In the genomic region with DNA sequence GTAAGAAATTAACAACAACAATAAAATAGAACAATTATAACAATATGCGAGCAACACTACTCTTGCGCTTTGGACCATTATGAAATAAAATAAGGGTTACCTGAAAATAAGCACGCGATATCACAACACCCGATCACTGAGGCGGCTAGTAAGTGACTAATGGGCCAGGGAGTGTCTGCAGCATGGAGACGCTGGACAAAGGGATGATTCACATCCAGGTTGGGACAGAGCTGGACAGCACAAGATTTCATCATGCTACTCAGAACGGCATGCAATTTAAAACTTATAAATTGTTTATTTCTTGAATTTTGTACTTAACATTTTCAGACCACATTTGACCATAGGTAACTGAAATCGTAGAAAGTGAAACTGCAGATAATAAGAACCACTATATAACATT, we compare ENCODE assay signal across 1 cellular context.
A peak's percentile ranks its signal among the peaks of the same experiment; 100 is the strongest.
TF ChIP-seq lines count a peak whose summit lies in the region.

No MANE protein-coding gene starts in this region.

TF ChIP-seq in K562, 482 proteins besides CTCF, POLR2A, EP300 and RAD21 (continued from another document):
- no peak for TF ChIP-seq RBM34 (IDR thresholded peaks at IDR 0.05; ENCODE audit: borderline replicate concordance, insufficient read depth, low read length)
- TF ChIP-seq EZH2 (IDR thresholded peaks at IDR 0.05; ENCODE audit: borderline replicate concordance, low read depth, low read length) = no peak
- TF ChIP-seq, protein P1, sequence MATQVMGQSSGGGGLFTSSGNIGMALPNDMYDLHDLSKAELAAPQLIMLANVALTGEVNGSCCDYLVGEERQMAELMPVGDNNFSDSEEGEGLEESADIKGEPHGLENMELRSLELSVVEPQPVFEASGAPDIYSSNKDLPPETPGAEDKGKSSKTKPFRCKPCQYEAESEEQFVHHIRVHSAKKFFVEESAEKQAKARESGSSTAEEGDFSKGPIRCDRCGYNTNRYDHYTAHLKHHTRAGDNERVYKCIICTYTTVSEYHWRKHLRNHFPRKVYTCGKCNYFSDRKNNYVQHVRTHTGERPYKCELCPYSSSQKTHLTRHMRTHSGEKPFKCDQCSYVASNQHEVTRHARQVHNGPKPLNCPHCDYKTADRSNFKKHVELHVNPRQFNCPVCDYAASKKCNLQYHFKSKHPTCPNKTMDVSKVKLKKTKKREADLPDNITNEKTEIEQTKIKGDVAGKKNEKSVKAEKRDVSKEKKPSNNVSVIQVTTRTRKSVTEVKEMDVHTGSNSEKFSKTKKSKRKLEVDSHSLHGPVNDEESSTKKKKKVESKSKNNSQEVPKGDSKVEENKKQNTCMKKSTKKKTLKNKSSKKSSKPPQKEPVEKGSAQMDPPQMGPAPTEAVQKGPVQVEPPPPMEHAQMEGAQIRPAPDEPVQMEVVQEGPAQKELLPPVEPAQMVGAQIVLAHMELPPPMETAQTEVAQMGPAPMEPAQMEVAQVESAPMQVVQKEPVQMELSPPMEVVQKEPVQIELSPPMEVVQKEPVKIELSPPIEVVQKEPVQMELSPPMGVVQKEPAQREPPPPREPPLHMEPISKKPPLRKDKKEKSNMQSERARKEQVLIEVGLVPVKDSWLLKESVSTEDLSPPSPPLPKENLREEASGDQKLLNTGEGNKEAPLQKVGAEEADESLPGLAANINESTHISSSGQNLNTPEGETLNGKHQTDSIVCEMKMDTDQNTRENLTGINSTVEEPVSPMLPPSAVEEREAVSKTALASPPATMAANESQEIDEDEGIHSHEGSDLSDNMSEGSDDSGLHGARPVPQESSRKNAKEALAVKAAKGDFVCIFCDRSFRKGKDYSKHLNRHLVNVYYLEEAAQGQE (CRISPR knock-in tag; IDR thresholded peaks at IDR 0.05; ENCODE audit: low read depth) = no peak
- TF ChIP-seq FOSL1 (tag; conservative IDR thresholded peaks at IDR 0.05) = peak; percentile 57
- TF ChIP-seq RAD51 (IDR thresholded peaks at IDR 0.05; ENCODE audit: borderline replicate concordance, low read depth) = no peak
- TF ChIP-seq, protein P2, sequence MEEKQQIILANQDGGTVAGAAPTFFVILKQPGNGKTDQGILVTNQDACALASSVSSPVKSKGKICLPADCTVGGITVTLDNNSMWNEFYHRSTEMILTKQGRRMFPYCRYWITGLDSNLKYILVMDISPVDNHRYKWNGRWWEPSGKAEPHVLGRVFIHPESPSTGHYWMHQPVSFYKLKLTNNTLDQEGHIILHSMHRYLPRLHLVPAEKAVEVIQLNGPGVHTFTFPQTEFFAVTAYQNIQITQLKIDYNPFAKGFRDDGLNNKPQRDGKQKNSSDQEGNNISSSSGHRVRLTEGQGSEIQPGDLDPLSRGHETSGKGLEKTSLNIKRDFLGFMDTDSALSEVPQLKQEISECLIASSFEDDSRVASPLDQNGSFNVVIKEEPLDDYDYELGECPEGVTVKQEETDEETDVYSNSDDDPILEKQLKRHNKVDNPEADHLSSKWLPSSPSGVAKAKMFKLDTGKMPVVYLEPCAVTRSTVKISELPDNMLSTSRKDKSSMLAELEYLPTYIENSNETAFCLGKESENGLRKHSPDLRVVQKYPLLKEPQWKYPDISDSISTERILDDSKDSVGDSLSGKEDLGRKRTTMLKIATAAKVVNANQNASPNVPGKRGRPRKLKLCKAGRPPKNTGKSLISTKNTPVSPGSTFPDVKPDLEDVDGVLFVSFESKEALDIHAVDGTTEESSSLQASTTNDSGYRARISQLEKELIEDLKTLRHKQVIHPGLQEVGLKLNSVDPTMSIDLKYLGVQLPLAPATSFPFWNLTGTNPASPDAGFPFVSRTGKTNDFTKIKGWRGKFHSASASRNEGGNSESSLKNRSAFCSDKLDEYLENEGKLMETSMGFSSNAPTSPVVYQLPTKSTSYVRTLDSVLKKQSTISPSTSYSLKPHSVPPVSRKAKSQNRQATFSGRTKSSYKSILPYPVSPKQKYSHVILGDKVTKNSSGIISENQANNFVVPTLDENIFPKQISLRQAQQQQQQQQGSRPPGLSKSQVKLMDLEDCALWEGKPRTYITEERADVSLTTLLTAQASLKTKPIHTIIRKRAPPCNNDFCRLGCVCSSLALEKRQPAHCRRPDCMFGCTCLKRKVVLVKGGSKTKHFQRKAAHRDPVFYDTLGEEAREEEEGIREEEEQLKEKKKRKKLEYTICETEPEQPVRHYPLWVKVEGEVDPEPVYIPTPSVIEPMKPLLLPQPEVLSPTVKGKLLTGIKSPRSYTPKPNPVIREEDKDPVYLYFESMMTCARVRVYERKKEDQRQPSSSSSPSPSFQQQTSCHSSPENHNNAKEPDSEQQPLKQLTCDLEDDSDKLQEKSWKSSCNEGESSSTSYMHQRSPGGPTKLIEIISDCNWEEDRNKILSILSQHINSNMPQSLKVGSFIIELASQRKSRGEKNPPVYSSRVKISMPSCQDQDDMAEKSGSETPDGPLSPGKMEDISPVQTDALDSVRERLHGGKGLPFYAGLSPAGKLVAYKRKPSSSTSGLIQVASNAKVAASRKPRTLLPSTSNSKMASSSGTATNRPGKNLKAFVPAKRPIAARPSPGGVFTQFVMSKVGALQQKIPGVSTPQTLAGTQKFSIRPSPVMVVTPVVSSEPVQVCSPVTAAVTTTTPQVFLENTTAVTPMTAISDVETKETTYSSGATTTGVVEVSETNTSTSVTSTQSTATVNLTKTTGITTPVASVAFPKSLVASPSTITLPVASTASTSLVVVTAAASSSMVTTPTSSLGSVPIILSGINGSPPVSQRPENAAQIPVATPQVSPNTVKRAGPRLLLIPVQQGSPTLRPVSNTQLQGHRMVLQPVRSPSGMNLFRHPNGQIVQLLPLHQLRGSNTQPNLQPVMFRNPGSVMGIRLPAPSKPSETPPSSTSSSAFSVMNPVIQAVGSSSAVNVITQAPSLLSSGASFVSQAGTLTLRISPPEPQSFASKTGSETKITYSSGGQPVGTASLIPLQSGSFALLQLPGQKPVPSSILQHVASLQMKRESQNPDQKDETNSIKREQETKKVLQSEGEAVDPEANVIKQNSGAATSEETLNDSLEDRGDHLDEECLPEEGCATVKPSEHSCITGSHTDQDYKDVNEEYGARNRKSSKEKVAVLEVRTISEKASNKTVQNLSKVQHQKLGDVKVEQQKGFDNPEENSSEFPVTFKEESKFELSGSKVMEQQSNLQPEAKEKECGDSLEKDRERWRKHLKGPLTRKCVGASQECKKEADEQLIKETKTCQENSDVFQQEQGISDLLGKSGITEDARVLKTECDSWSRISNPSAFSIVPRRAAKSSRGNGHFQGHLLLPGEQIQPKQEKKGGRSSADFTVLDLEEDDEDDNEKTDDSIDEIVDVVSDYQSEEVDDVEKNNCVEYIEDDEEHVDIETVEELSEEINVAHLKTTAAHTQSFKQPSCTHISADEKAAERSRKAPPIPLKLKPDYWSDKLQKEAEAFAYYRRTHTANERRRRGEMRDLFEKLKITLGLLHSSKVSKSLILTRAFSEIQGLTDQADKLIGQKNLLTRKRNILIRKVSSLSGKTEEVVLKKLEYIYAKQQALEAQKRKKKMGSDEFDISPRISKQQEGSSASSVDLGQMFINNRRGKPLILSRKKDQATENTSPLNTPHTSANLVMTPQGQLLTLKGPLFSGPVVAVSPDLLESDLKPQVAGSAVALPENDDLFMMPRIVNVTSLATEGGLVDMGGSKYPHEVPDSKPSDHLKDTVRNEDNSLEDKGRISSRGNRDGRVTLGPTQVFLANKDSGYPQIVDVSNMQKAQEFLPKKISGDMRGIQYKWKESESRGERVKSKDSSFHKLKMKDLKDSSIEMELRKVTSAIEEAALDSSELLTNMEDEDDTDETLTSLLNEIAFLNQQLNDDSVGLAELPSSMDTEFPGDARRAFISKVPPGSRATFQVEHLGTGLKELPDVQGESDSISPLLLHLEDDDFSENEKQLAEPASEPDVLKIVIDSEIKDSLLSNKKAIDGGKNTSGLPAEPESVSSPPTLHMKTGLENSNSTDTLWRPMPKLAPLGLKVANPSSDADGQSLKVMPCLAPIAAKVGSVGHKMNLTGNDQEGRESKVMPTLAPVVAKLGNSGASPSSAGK (IDR thresholded peaks at IDR 0.05) = no peak
- no peak for TF ChIP-seq KLF13 (tag; IDR thresholded peaks at IDR 0.05; ENCODE audit: borderline replicate concordance, low read depth)
